35 cellular contexts compared by ENCODE assay signal in the genomic region with DNA sequence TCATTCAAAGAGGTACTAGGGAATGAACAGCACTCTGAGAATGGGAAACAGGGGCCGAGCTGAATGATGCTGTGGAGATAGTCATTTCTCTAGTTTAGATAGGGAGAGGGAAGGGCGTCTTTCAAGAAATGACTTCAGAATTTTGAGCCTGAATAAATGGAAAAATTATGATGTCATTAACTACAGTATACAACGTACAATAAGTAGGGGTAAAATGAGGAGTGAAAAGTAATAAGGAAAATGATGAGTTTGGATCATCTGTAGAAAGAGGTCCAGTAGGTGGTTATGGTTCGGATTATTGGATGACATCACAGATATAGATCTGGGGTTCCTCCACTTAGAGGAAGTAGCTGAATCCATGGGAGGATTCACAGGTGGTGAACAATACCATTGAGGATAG.
"Had no signal": no experiment of that assay in that cellular context is flagged by ENCODE, and none has a peak within 500 bp of the region (broad histone marks: within the 10 kb centered on the region; RNA-seq: fewer than 3 reads in every experiment).

No MANE protein-coding gene starts in this region.

- H3K4me3 ChIP-seq: MG63 had no signal

- H3K27me3 ChIP-seq: MG63 had no signal

- H3K36me3 ChIP-seq: MG63 had no signal

- DNase-seq: Karpas-422, Kasumi-1, MG63, MM.1S, MV-4-11, NCI-H1048, NCI-H1092, NCI-H1092 treated with DMSO at 0.1 percent for 48 hours, NCI-H1105, NCI-H1105 treated with DMSO at 0.1 percent for 48 hours, NCI-H1417, NCI-H1417 treated with DMSO at 0.1 percent for 48 hours, NCI-H1436, NCI-H1436 treated with DMSO at 0.1 percent for 48 hours, NCI-H146, NCI-H1694, NCI-H1694 treated with DMSO at 0.1 percent for 48 hours, NCI-H187, NCI-H187 treated with DMSO at 0.1 percent for 48 hours, NCI-H1930, NCI-H2029, NCI-H2029 treated with DMSO at 0.1 percent for 48 hours, NCI-H2081, NCI-H2081 treated with DMSO at 0.1 percent for 48 hours, NCI-H2107, NCI-H2171, NCI-H2171 treated with DMSO at 0.1 percent for 48 hours, NCI-H2227 treated with DMSO at 0.1 percent for 48 hours, NCI-H226, NCI-H345, NCI-H446, NCI-H446 treated with DMSO at 0.1 percent for 48 hours, NCI-H510A, NCI-H510A treated with DMSO at 0.1 percent for 48 hours, NCI-H524 had no signal

- H3K9me3 ChIP-seq: MG63 had no signal
